Comparison of ENCODE assay signal across 11 cellular contexts in the genomic region with DNA sequence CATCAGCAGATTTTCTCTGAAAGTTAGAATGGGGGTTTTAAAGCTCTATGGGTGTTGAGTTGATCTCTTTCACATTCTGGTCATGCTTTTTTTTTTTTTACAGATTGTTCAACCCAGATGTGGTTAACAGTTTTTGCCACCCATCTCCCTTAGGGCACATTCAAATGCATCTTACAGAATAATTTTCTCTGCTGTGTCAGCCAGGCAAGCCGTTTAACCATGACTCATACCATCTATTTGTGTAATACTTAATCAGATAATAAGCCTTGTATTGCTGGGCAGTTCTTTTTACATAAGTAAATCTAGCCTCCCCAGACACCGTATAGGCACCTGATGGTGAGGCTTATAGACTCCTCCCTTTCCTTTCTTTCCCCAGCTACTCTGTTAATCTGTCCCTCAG.
DNase-seq lines count a peak whose midpoint lies in the region; TF ChIP-seq lines count a peak whose summit lies in the region.
"Had no signal": no experiment of that assay in that cellular context is flagged by ENCODE, and none has a peak within 500 bp of the region (broad histone marks: within the 10 kb centered on the region; RNA-seq: fewer than 3 reads in every experiment).

No MANE protein-coding gene starts in this region.

- no peak for TF ChIP-seq RAD21 in SK-N-SH (IDR thresholded peaks at IDR 0.05; ENCODE audit: low read length)

- TF ChIP-seq CTCF in SK-N-SH (IDR thresholded peaks at IDR 0.05) (no peak), fibroblast of villous mesenchyme (IDR thresholded peaks at IDR 0.05; ENCODE audit: insufficient read depth, low read depth, low read length) (no peak)

- H3K9ac ChIP-seq in SK-N-SH = no peak overlapping the region

- in situ Hi-C loops in HAP-1 (cut with MboI; ENCODE audit: low sequenced_read_pairs) = no loop called here

- H3K27ac ChIP-seq in SK-N-SH (ENCODE audit: low read depth in 2 of 2, low read length in 1 of 2) (no peak overlapping the region; a peak in 1 of 4 replicates), substantia nigra (ENCODE audit: low read depth, low read length, poor library complexity, severe bottlenecking) (no peak overlapping the region)
- H3K27ac ChIP-seq: body of pancreas, pancreas had no signal

- no peaks in the 10 kb centered on the region for H3K36me3 ChIP-seq in HAP-1 (replicated peaks)
- no peaks in the 10 kb centered on the region for H3K36me3 ChIP-seq in SK-N-SH (replicated peaks in 1 of 2; ENCODE audit: control insufficient read depth in 1 of 2, insufficient read depth in 2 of 2, low read length in 1 of 2)
- H3K36me3 ChIP-seq: pancreas had no signal

- no peaks in the 10 kb centered on the region for H3K9me2 ChIP-seq in SK-N-SH

- H3F3A ChIP-seq in SK-N-SH (replicated peaks; ENCODE audit: insufficient read depth) = no peaks in the 10 kb centered on the region

- CTCF ChIA-PET in SK-N-SH (lab: Yijun Ruan, JAX) = interaction anchor here (1.6 kb wide), 1 partner anchor 82 kb away, joined by 4 read pairs; no protein-coding TSS in a partner anchor

- no peak overlapping the region for H3K4me2 ChIP-seq in SK-N-SH

- no peak; a peak in 1 of 4 replicates for TF ChIP-seq EP300 in SK-N-SH (IDR thresholded peaks at IDR 0.05; ENCODE audit: borderline replicate concordance in 1 of 2, low read depth in 1 of 2, low read length in 1 of 2)

- no peak overlapping the region for H2AFZ ChIP-seq in SK-N-SH (ENCODE audit: low read depth)

- no peaks in the 10 kb centered on the region for H3K27me3 ChIP-seq in HAP-1 (ENCODE audit: low read depth)
- no peaks in the 10 kb centered on the region for H3K27me3 ChIP-seq in SK-N-SH (ENCODE audit: insufficient read depth)
- H3K27me3 ChIP-seq: body of pancreas, pancreas had no signal

- H3K4me1 ChIP-seq in HAP-1 = peaks cover 12% of the 10 kb centered on the region
- peaks cover 6 to 11% of the 10 kb centered on the region in 2 experiments; a peak in 3 of 4 replicates for H3K4me1 ChIP-seq in SK-N-SH (ENCODE audit: control insufficient read depth in 1 of 2, insufficient read depth in 2 of 2, low read depth in 1 of 2, low read length in 1 of 2)
- H3K4me1 ChIP-seq: body of pancreas, pancreas had no signal

- whole genome bisulfite sequencing in SK-N-SH (ENCODE audit: low lambda C conversion rate) = 7% methylated on average over 2 of the region's 2 CpGs

- DNase-seq in AML-193 (lab: John Stamatoyannopoulos, UW) (peak; percentile 88 to 89), HAP-1 (ENCODE audit: low spot score in 2 of 2) (peak; percentile 63 to 95), SK-N-SH (peak; percentile 40), fibroblast of villous mesenchyme (ENCODE audit: low read depth) (peak; percentile 82), superior temporal gyrus (ENCODE audit: extremely low spot score) (no peak), HuH-7 (ENCODE audit: low spot score) (no peak), ecto neural progenitor cell (ENCODE audit: low spot score) (no peak), substantia nigra (lab: John Stamatoyannopoulos, UW) (no peak)
- DNase-seq: body of pancreas, NCI-H2081, pancreas had no signal

- POLR2A ChIA-PET in SK-N-SH (lab: Yijun Ruan, JAX) = interaction anchor here (0.6 kb wide), 1 partner anchor 9 kb away, joined by 4 read pairs; no protein-coding TSS in a partner anchor

- no peaks in the 10 kb centered on the region for H3K79me2 ChIP-seq in SK-N-SH (ENCODE audit: insufficient read depth)

- H3K4me3 ChIP-seq in HAP-1 (no peak overlapping the region), SK-N-SH (ENCODE audit: low read depth in 2 of 2, low read length in 1 of 2) (no peak overlapping the region), fibroblast of villous mesenchyme (ENCODE audit: low read depth, low read length) (no peak overlapping the region)
- H3K4me3 ChIP-seq: body of pancreas, pancreas had no signal

- no peaks in the 10 kb centered on the region for H3K9me3 ChIP-seq in HAP-1
- H3K9me3 ChIP-seq in SK-N-SH = no peaks in the 10 kb centered on the region
- H3K9me3 ChIP-seq: body of pancreas, pancreas had no signal

- H4K20me1 ChIP-seq in SK-N-SH (ENCODE audit: insufficient read depth) = no peaks in the 10 kb centered on the region

TF ChIP-seq in SK-N-SH, 30 proteins besides CTCF, POLR2A, EP300 and RAD21:
- 0 out of 2 replicates have a peak, but pooled peaks have one; percentile 18 for TF ChIP-seq RCOR1 (IDR thresholded peaks at IDR 0.05; ENCODE audit: low read length)
- TF ChIP-seq TCF12 (IDR thresholded peaks at IDR 0.05) = 0 out of 2 replicates have a peak, but pooled peaks have one; percentile 5
- TF ChIP-seq JUND (IDR thresholded peaks at IDR 0.05) = peak; percentile 49
- no peak for TF ChIP-seq FOXJ3 (CRISPR knock-in tag; IDR thresholded peaks at IDR 0.05)
- no peak for TF ChIP-seq SMC3 (IDR thresholded peaks at IDR 0.05; ENCODE audit: low read depth, low read length)
- peak; percentile 47; the same call in 1 of the 2 replicates for TF ChIP-seq FOSL2 (IDR thresholded peaks at IDR 0.05; ENCODE audit: borderline replicate concordance, low read depth)

Comparison
In these comparisons a context has a peak if more than half of its experiments do, and no peak if none do; other contexts are left out.
1. DNase-seq: peak in AML-193 (2 of 2), HAP-1 (2 of 2), SK-N-SH (single experiment) and fibroblast of villous mesenchyme (single experiment); none in superior temporal gyrus (single experiment), HuH-7 (single experiment), ecto neural progenitor cell (single experiment) and substantia nigra (0 of 49).